ENCODE assay signal across 2 cellular contexts in genomic region chr4:2432991-2433530, GRCh38.
TF ChIP-seq lines count a peak whose summit lies in the region.

No MANE protein-coding gene starts in this region.

TF ChIP-seq in IMR-90, 13 proteins besides CTCF, POLR2A, EP300 and RAD21:
- 0 out of 2 replicates have a peak, but pooled peaks have one; percentile 26 for TF ChIP-seq FOS (IDR thresholded peaks at IDR 0.05; ENCODE audit: low read depth, low read length)
- TF ChIP-seq NFE2L2 (IDR thresholded peaks at IDR 0.05; ENCODE audit: low read depth, low read length): peak; percentile 63
- TF ChIP-seq BHLHE40 (IDR thresholded peaks at IDR 0.05; ENCODE audit: low read depth, low read length): no peak

TF ChIP-seq in HepG2, 621 proteins besides CTCF, POLR2A, EP300 and RAD21:
- 0 out of 2 replicates have a peak, but pooled peaks have one; percentile 25 for TF ChIP-seq FOSL2 (CRISPR knock-in tag; IDR thresholded peaks at IDR 0.05)
- 0 out of 4 replicates have a peak, but pooled peaks of 1 of the 2 experiments have one; percentile 8 for TF ChIP-seq MAFK (conservative IDR thresholded peaks at IDR 0.05 in 1 of 2, IDR thresholded peaks at IDR 0.05 in 1 of 2; ENCODE audit: low read length in 2 of 2)
- no peak for TF ChIP-seq ELK4 (CRISPR knock-in tag; IDR thresholded peaks at IDR 0.05; ENCODE audit: borderline replicate concordance)
TF ChIP-seq in HepG2: peak in this region for 2.
